Comparison of ENCODE assay signal across 1 cellular context in the genomic region with DNA sequence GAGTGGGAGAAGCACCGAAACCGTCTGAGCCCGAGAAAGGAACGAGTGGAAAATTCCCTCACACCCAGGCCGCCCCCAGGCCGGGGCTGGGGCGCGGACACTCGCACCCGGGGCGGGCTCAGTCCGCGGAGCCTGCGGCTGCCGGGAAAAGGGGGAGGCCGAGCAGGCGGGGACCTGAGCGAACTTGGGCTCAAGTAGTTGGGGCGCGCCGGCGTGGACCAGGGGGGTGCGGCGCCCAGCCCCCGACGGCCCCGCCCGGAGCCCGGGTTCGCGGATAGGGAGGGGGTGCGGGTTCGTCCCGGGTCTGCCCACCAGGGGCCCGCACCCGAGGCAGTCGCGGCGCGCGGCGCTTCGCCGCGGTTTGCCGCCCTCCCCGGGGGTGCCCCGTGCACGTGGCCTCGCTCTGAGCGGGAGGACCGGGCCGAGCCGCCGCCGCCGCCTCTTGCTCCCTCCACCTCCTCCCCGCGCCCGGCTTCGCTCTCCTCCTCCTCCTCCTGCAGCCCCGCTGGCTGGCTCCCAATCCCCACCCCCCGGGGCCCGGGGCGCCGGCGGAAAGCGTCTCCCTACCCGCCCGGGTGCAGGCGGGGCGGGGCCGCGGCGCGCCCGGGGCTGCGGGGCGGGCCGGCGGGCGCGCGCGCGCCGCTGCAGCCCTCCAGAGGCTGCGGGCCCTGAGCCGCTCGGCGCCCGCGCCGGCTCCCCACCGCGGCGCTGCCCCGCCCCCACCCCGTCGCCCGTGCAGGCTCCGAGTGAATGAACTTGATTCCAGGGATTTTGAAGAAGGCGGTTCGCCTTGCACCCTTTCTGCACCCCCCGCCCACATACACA.
TF ChIP-seq lines count a peak whose summit lies in the region.

No MANE protein-coding gene starts in this region.

TF ChIP-seq in A549, 52 proteins besides CTCF, POLR2A, EP300 and RAD21 (continued from another document):
- 0 out of 3 replicates have a peak, but pooled peaks have one; percentile 7 for TF ChIP-seq BCL3 (IDR thresholded peaks at IDR 0.05)
- TF ChIP-seq, protein P1, sequence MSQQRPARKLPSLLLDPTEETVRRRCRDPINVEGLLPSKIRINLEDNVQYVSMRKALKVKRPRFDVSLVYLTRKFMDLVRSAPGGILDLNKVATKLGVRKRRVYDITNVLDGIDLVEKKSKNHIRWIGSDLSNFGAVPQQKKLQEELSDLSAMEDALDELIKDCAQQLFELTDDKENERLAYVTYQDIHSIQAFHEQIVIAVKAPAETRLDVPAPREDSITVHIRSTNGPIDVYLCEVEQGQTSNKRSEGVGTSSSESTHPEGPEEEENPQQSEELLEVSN (IDR thresholded peaks at IDR 0.05; ENCODE audit: borderline replicate concordance, low read depth), result peak; percentile 74
